Comparison of ENCODE assay signal across 26 cellular contexts in the genomic region with DNA sequence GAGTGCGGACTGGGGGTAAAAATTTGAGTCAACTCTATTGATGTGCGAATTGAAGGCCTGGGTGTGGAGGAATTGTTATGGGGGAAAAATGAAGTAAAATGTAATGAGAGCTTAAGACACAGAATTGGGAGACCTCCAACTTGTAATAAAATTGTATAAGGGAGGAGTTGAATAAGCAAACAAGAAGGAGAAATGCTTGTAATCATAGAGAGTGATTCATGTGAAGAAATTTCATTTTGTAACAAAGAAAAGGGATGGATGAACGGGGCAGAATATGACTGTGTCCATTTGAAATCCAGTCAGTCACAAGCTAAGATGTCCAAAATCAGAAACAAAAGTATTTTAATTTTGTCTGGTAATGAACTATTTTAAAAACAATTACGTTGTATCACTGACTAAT.
"Had no signal": no experiment of that assay in that cellular context is flagged by ENCODE, and none has a peak within 500 bp of the region (broad histone marks: within the 10 kb centered on the region; RNA-seq: fewer than 3 reads in every experiment).

No MANE protein-coding gene starts in this region.

- H3K4me1 ChIP-seq: heart left ventricle, left lung, pancreas, psoas muscle, right atrium auricular region, thyroid gland had no signal

- ATAC-seq: activated CD8-positive, alpha-beta memory T cell treated with anti-CD3 and anti-CD28 coated beads, Interleukin-2, amount 10 ng/mL, durations not matched to agents 7 days and 5 days; heart left ventricle; left lung; naive thymus-derived CD8-positive, alpha-beta T cell; pancreas; psoas muscle; T-helper 17 cell had no signal

- H3K36me3 ChIP-seq: heart left ventricle, left lung, pancreas, right atrium auricular region, thyroid gland had no signal

- H3K36me3 Mint-ChIP-seq: activated CD8-positive, alpha-beta memory T cell treated with anti-CD3 and anti-CD28 coated beads, Interleukin-2, amount 10 ng/mL, durations not matched to agents 7 days and 5 days; activated naive CD4-positive, alpha-beta T cell treated with anti-CD3 and anti-CD28 coated beads, Interleukin-2, amount 50 U/mL, for 24 hours; brain; naive thymus-derived CD8-positive, alpha-beta T cell had no signal

- H3K4me1 Mint-ChIP-seq: activated CD4-positive, alpha-beta memory T cell treated with anti-CD3 and anti-CD28 coated beads, Interleukin-2, amount 10 ng/mL, durations not matched to agents 7 days and 5 days; activated CD4-positive, alpha-beta T cell treated with anti-CD3 and anti-CD28 coated beads, Interleukin-2, amount 10 ng/mL, durations not matched to agents 24 days and 14 days; activated CD8-positive, alpha-beta memory T cell treated with anti-CD3 and anti-CD28 coated beads, Interleukin-2, amount 10 ng/mL, durations not matched to agents 7 days and 5 days; activated naive CD4-positive, alpha-beta T cell treated with anti-CD3 and anti-CD28 coated beads, Interleukin-2, amount 50 U/mL, for 24 hours; brain; naive thymus-derived CD8-positive, alpha-beta T cell; T-helper 17 cell had no signal

- H3K27me3 Mint-ChIP-seq: activated CD4-positive, alpha-beta memory T cell treated with anti-CD3 and anti-CD28 coated beads, Interleukin-2, amount 10 ng/mL, durations not matched to agents 7 days and 5 days; activated CD4-positive, alpha-beta T cell treated with anti-CD3 and anti-CD28 coated beads, Interleukin-2, amount 10 ng/mL, durations not matched to agents 24 days and 14 days; activated CD8-positive, alpha-beta memory T cell treated with anti-CD3 and anti-CD28 coated beads, Interleukin-2, amount 10 ng/mL, durations not matched to agents 7 days and 5 days; activated naive CD4-positive, alpha-beta T cell treated with anti-CD3 and anti-CD28 coated beads, Interleukin-2, amount 50 U/mL, for 24 hours; naive thymus-derived CD8-positive, alpha-beta T cell; stimulated activated naive CD8-positive, alpha-beta T cell treated with anti-CD3 and anti-CD28 coated beads, Interleukin-15, Interleukin-2, amounts not matched to agents 100 ng/mL and 50 ng/mL, for 24 hours; T-helper 17 cell had no signal

- H3K9me3 Mint-ChIP-seq: activated CD4-positive, alpha-beta memory T cell treated with anti-CD3 and anti-CD28 coated beads, Interleukin-2, amount 10 ng/mL, durations not matched to agents 7 days and 5 days; activated CD4-positive, alpha-beta T cell treated with anti-CD3 and anti-CD28 coated beads, Interleukin-2, amount 10 ng/mL, durations not matched to agents 24 days and 14 days; activated naive CD4-positive, alpha-beta T cell treated with anti-CD3 and anti-CD28 coated beads, Interleukin-2, amount 50 U/mL, for 24 hours had no signal

- H3K4me3 ChIP-seq: heart left ventricle, left lung, lung, pancreas, psoas muscle, right atrium auricular region, skin epidermis, thyroid gland had no signal

- H3K4me3 Mint-ChIP-seq: activated CD4-positive, alpha-beta memory T cell treated with anti-CD3 and anti-CD28 coated beads, Interleukin-2, amount 10 ng/mL, durations not matched to agents 7 days and 5 days; activated CD4-positive, alpha-beta T cell treated with anti-CD3 and anti-CD28 coated beads, Interleukin-2, amount 10 ng/mL, durations not matched to agents 24 days and 14 days; activated CD8-positive, alpha-beta memory T cell treated with anti-CD3 and anti-CD28 coated beads, Interleukin-2, amount 10 ng/mL, durations not matched to agents 7 days and 5 days; activated naive CD4-positive, alpha-beta T cell treated with anti-CD3 and anti-CD28 coated beads, Interleukin-2, amount 50 U/mL, for 24 hours; brain; naive thymus-derived CD8-positive, alpha-beta T cell; stimulated activated naive CD8-positive, alpha-beta T cell treated with anti-CD3 and anti-CD28 coated beads, Interleukin-15, Interleukin-2, amounts not matched to agents 100 ng/mL and 50 ng/mL, for 24 hours; T-helper 17 cell had no signal

- H3K27ac Mint-ChIP-seq: activated CD4-positive, alpha-beta memory T cell treated with anti-CD3 and anti-CD28 coated beads, Interleukin-2, amount 10 ng/mL, durations not matched to agents 7 days and 5 days; activated CD4-positive, alpha-beta T cell treated with anti-CD3 and anti-CD28 coated beads, Interleukin-2, amount 10 ng/mL, durations not matched to agents 24 days and 14 days; activated CD8-positive, alpha-beta memory T cell treated with anti-CD3 and anti-CD28 coated beads, Interleukin-2, amount 10 ng/mL, durations not matched to agents 7 days and 5 days; activated naive CD4-positive, alpha-beta T cell treated with anti-CD3 and anti-CD28 coated beads, Interleukin-2, amount 50 U/mL, for 24 hours; naive thymus-derived CD8-positive, alpha-beta T cell; stimulated activated naive CD8-positive, alpha-beta T cell treated with anti-CD3 and anti-CD28 coated beads, Interleukin-15, Interleukin-2, amounts not matched to agents 100 ng/mL and 50 ng/mL, for 24 hours; T-helper 17 cell had no signal

- H3K27ac ChIP-seq: heart left ventricle, left lung, pancreas, psoas muscle, right atrium auricular region, skin epidermis, thyroid gland had no signal

- DNase-seq: activated CD4-positive, alpha-beta memory T cell treated with anti-CD3 and anti-CD28 coated beads, Interleukin-2, amount 10 ng/mL, durations not matched to agents 7 days and 5 days; activated CD4-positive, alpha-beta T cell treated with anti-CD3 and anti-CD28 coated beads, Interleukin-2, amount 10 ng/mL, durations not matched to agents 24 days and 14 days; activated CD8-positive, alpha-beta memory T cell treated with anti-CD3 and anti-CD28 coated beads, Interleukin-2, amount 10 ng/mL, durations not matched to agents 7 days and 5 days; activated effector memory CD4-positive, alpha-beta T cell treated with anti-CD3 and anti-CD28 coated beads, Interleukin-2, amount 50 U/mL, for 16 hours; activated T-cell treated with anti-CD3 and anti-CD28 coated beads for 4 hours; aorta; dermis blood vessel endothelial cell; effector CD8-positive, alpha-beta T cell; erythroblast; heart left ventricle; kidney; left lung; naive thymus-derived CD8-positive, alpha-beta T cell; pancreas; psoas muscle; stimulated activated CD4-positive, alpha-beta T cell treated with anti-CD3 and anti-CD28 coated beads, Interleukin-1b, Interleukin-23, amount 100 ng/mL, for 48 hours; substantia nigra; SW 1271; T-helper 17 cell; thyroid gland had no signal

- H3K9me3 ChIP-seq: heart left ventricle, left lung, pancreas, psoas muscle, right atrium auricular region, thyroid gland had no signal

- H3K27me3 ChIP-seq: heart left ventricle, left lung, pancreas, right atrium auricular region, thyroid gland had no signal
